In the genomic region with DNA sequence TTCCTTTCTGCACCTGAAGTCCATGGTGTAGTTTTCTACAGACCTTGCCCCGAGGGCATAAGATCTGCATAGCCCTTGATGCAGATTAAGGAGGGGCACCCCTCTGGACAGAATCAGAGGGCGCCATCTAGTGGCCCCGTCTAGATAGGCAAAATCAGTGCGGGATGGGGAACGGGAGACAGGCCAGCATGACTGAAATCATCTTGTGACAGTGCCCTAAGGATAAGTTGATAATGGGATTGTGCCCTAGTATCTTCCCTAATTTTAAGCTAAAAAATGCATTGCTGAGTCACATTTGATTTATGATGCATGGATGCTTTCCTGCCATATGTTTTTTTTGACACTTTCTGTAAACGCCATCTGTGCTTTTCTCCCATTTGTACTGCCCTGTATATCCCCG, we compare ENCODE assay signal across 8 cellular contexts. TPM values are rescaled to one million over a fixed set of nuclear protein-coding genes. Genes with fewer than 3 reads are reported as not detected.
DNase-seq lines count a peak whose midpoint lies in the region; ATAC-seq and TF ChIP-seq lines count a peak whose summit lies in the region.

No MANE protein-coding gene starts in this region.

- H3K9me3 ChIP-seq in SJCRH30 (replicated peaks) (no peaks in the 10 kb centered on the region), psoas muscle (no peaks in the 10 kb centered on the region)

- no peaks in the 10 kb centered on the region for H3K9me3 Mint-ChIP-seq in activated naive CD4-positive, alpha-beta T cell treated with anti-CD3 and anti-CD28 coated beads, Interleukin-2, amount 10 ng/mL, durations not matched to agents 7 days and 5 days

- H3K4me1 ChIP-seq in SJCRH30 (no peaks in the 10 kb centered on the region), psoas muscle (no peaks in the 10 kb centered on the region)

- H3K4me3 ChIP-seq in SJCRH30 (no peak overlapping the region), psoas muscle (no peak overlapping the region)

- H3K27ac Mint-ChIP-seq in activated naive CD4-positive, alpha-beta T cell treated with anti-CD3 and anti-CD28 coated beads, Interleukin-2, amount 10 ng/mL, durations not matched to agents 7 days and 5 days, result no peak overlapping the region

- intact Hi-C loops in psoas muscle (cut with DNase I), result loop anchor here in 1 of 2 donors (2.0 kb wide), 1 partner anchor 125 kb away; no protein-coding TSS in a partner anchor

- ATAC-seq in psoas muscle, result peak; percentile 73 to 89 (median 84)
- no peak for ATAC-seq in GM18858 (IDR thresholded peaks at IDR 0.05; ENCODE audit: unreplicated experiment)
- no peak for ATAC-seq in HG03159 (IDR thresholded peaks at IDR 0.05; ENCODE audit: unreplicated experiment)

- H3K27ac ChIP-seq in SJCRH30 (no peak overlapping the region), psoas muscle (no peak overlapping the region)

- no peak overlapping the region for H3K4me3 Mint-ChIP-seq in activated naive CD4-positive, alpha-beta T cell treated with anti-CD3 and anti-CD28 coated beads, Interleukin-2, amount 10 ng/mL, durations not matched to agents 7 days and 5 days

- peaks cover 4% of the 10 kb centered on the region for H3K36me3 ChIP-seq in SJCRH30
- peaks cover 5 to 79% of the 10 kb centered on the region in 2 donors for H3K36me3 ChIP-seq in psoas muscle (ENCODE audit: insufficient read depth in 1 of 2, low read depth in 1 of 2)

- WGBS in psoas muscle, 3 donors, result 31 to 42% (median 31%) methylated on average over 7 of the region's 7 CpGs

- H3K4me1 Mint-ChIP-seq in activated naive CD4-positive, alpha-beta T cell treated with anti-CD3 and anti-CD28 coated beads, Interleukin-2, amount 10 ng/mL, durations not matched to agents 7 days and 5 days, result peaks cover 29% of the 10 kb centered on the region

- TF ChIP-seq CTCF in LNCAP (IDR thresholded peaks at IDR 0.05), result peak; percentile 94
- TF ChIP-seq CTCF in psoas muscle (IDR thresholded peaks at IDR 0.05), result peak; percentile 70

- CTCF ChIA-PET in activated naive CD4-positive, alpha-beta T cell treated with anti-CD3 and anti-CD28 coated beads, Interleukin-2, amount 10 ng/mL, durations not matched to agents 7 days and 5 days (lab: Charles Lee), result interaction anchor here (0.6 to 1.9 kb wide), 16 partner anchors 8 to 250 kb away, joined by 3 to 9 read pairs (median 4); no protein-coding TSS in a partner anchor

- H3K27me3 ChIP-seq in SJCRH30, result no peaks in the 10 kb centered on the region
- no peaks in the 10 kb centered on the region for H3K27me3 ChIP-seq in psoas muscle (ENCODE audit: insufficient read depth in 3 of 3, low read length in 2 of 3)

- peaks cover 44% of the 10 kb centered on the region for H3K36me3 Mint-ChIP-seq in activated naive CD4-positive, alpha-beta T cell treated with anti-CD3 and anti-CD28 coated beads, Interleukin-2, amount 10 ng/mL, durations not matched to agents 7 days and 5 days

- H3K27me3 Mint-ChIP-seq in activated naive CD4-positive, alpha-beta T cell treated with anti-CD3 and anti-CD28 coated beads, Interleukin-2, amount 10 ng/mL, durations not matched to agents 7 days and 5 days, result no peaks in the 10 kb centered on the region

- DNase-seq in Daoy (ENCODE audit: low read depth), result peak; percentile 68
- peak; percentile 85 to 95 for DNase-seq in SJCRH30
- DNase-seq in activated naive CD4-positive, alpha-beta T cell treated with anti-CD3 and anti-CD28 coated beads, Interleukin-2, amount 10 ng/mL, durations not matched to agents 7 days and 5 days, result peak; percentile 78
- peak; percentile 70 for DNase-seq in glomerular visceral epithelial cell (ENCODE audit: extremely low spot score)
- DNase-seq in psoas muscle, result peak; percentile 63 to 79

RNA-seq across cellular contexts. Expression of a gene that starts 19.1 kb away (rescaled TPM):
- 124 and 134 TPM in 2 replicates for total RNA-seq in Daoy (2014; rRNA removed; shearing (Covaris generic))
- 239 and 241 TPM in 2 replicates for total RNA-seq in SJCRH30 (2014; rRNA removed; shearing (Covaris generic))
- 100 to 1,000 TPM; 170 to 259 (median 255) TPM for total RNA-seq in psoas muscle
- polyA plus RNA-seq in psoas muscle, result 100 to 1,000 TPM; 111 to 166 (median 125) TPM

RNA-seq across cellular contexts. Expression of a gene that starts 58.3 kb away (rescaled TPM):
- total RNA-seq in Daoy (2014; rRNA removed; shearing (Covaris generic)), result 73.5 and 80.1 TPM in 2 replicates
- total RNA-seq in SJCRH30 (2014; rRNA removed; shearing (Covaris generic)), result 15.7 and 17.2 TPM in 2 replicates
- 10 to 100 TPM; 12.3 to 21.3 (median 18.6) TPM for total RNA-seq in psoas muscle
- 10 to 100 TPM; 13.9 to 30.2 (median 21.9) TPM for polyA plus RNA-seq in psoas muscle

Comparison
In these comparisons a context has a peak if more than half of its experiments do, and no peak if none do; other contexts are left out.
1. ATAC-seq: peak in psoas muscle (4 of 4); none in GM18858 (single experiment) and HG03159 (single experiment).
2. Peak in every context shown above with its lines, with median percentiles within 50 percentile points of each other: DNase-seq.